In the genomic region with DNA sequence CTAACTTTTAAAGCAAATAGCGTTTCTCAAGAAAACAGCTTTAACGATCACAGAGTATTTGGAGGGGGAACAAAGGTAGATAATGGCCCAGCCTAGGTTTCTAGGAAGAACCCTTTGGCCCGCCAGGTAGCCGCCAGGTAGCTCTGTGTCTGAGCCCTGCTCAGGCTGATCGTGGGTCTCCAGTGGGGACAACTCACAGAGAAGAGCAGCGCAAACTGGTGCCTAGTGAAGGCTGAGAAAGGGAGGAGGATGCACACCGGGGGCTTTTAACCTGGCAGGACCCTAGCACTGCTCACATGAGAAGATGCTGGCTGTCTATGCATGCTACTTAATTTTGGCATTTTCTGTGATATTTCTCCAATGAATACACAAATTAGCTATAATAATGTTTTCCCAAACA, we compare ENCODE assay signal across 34 cellular contexts. TPM values are rescaled to one million over a fixed set of nuclear protein-coding genes. Genes with fewer than 3 reads are reported as not detected.
"Had no signal": no experiment of that assay in that cellular context is flagged by ENCODE, and none has a peak within 500 bp of the region (broad histone marks: within the 10 kb centered on the region; RNA-seq: fewer than 3 reads in every experiment).

No MANE protein-coding gene starts in this region.

- ATAC-seq: activated CD8-positive, alpha-beta T cell treated with anti-CD3 and anti-CD28 coated beads for 36 hours; activated T-cell treated with anti-CD3 and anti-CD28 coated beads, Interleukin-2, amount 50 U/mL, for 4 hours; Right ventricle myocardium inferior had no signal

- DNase-seq: activated CD4-positive, alpha-beta T cell treated with anti-CD3 and anti-CD28 coated beads, Interleukin-2, amount 10 ng/mL, durations not matched to agents 24 days and 14 days; activated CD4-positive, alpha-beta T cell treated with anti-CD3 and anti-CD28 coated beads, Interleukin-2, amount 50 U/mL, for 4 hours; activated CD8-positive, alpha-beta T cell treated with anti-CD3 and anti-CD28 coated beads for 36 hours; activated gamma-delta T cell; activated naive CD4-positive, alpha-beta T cell treated with Interleukin-2 at 50 U/mL for 16 hours; activated naive CD8-positive, alpha-beta T cell treated with anti-CD3 and anti-CD28 coated beads, Interleukin-2, amount 10 ng/mL, durations not matched to agents 7 days and 5 days; activated T-cell treated with anti-CD3 and anti-CD28 coated beads for 4 hours; activated T-cell treated with anti-CD3 and anti-CD28 coated beads, Interleukin-2, amount 50 U/mL, for 4 hours; amygdala; Karpas-422; KBM-7; MG63; NCI-H1048; NCI-H1105 treated with DMSO at 0.1 percent for 48 hours; NCI-H1436; NCI-H1694 treated with DMSO at 0.1 percent for 48 hours; NCI-H2029; NCI-H510A; NCI-H526; NCI-H748 treated with DMSO at 0.1 percent for 48 hours; NK-92 treated with Interleukin-12 subunit alpha and Interleukin-12 subunit beta, amount 100 ng/mL, for 24 hours; PC-9; SIG-M5; T-helper 1 cell; T-helper 2 cell; T-helper 9 cell; WERI-Rb-1 had no signal

- H3K27ac ChIP-seq: cardiac muscle cell, PC-9, RWPE1, WERI-Rb-1 had no signal

- H3K4me3 ChIP-seq: ascending aorta, cardiac muscle cell, MG63, PC-9 had no signal

RNA-seq across cellular contexts. Expression of gene NGEF, which starts 5.8 kb away (rescaled TPM):
- total RNA-seq: activated naive CD8-positive, alpha-beta T cell treated with anti-CD3 and anti-CD28 coated beads, Interleukin-2, amount 10 ng/mL, durations not matched to agents 7 days and 5 days; SK-MEL-5 had no signal

RNA-seq across cellular contexts. Expression of gene NEU2, which starts 25.2 kb away (rescaled TPM):
- total RNA-seq: activated CD4-positive, alpha-beta T cell treated with anti-CD3 and anti-CD28 coated beads, Interleukin-2, amount 10 ng/mL, durations not matched to agents 24 days and 14 days; activated CD8-positive, alpha-beta memory T cell treated with anti-CD3 and anti-CD28 coated beads for 36 hours; activated CD8-positive, alpha-beta T cell treated with anti-CD3 and anti-CD28 coated beads for 36 hours; activated naive CD8-positive, alpha-beta T cell treated with anti-CD3 and anti-CD28 coated beads, Interleukin-2, amount 10 ng/mL, durations not matched to agents 7 days and 5 days; activated T-cell treated with anti-CD3 and anti-CD28 coated beads, Interleukin-2, amount 50 U/mL, for 4 hours; activated T-helper 1 cell treated with anti-CD3 and anti-CD28 coated beads, Interleukin-12 subunit alpha, Interleukin-12 subunit beta, Interleukin-2, Interleukin-4 antibody, amounts not matched to agents 30 ng/mL and 10 ng/mL and 1 ng/mL, durations not matched to agents 14 hours and 24 hours and 36 hours; ascending aorta; cardiac muscle cell; PC-9; Right ventricle myocardium inferior; SK-MEL-5 had no signal
